In the genomic region with DNA sequence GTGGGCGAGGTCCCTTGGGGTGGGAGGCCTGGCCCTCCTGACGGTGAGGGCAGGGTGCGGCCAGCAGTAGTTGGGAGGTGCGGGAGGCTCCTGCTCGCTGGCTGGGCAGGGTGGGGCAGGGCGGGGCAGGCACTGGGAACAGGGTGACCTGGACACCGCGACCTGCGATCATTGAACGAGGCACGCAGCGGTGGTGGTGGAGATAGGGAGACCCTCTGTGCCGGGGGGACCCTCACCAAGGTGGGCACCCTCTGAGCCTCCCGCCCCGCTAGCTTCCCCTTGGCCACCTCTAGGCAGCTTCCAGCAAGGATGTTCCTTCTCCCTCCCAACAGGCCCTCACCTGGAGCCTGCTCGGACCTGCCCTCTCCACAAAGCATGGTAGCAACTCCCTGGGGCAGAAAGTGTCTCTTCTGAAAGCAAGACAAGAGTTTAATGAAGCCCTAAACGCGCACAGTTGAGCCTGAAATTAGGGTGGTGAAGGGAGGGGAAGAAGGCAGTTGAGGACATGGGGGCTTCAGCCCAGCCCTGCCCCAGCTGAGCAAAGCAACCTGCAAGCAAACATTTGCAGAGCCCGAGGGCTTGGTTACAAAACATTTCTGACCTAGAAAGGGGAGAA, we compare ENCODE assay signal across 14 cellular contexts. TPM values are rescaled to one million over a fixed set of nuclear protein-coding genes. Genes with fewer than 3 reads are reported as not detected.
DNase-seq lines count a peak whose midpoint lies in the region; ATAC-seq, FAIRE-seq and TF ChIP-seq lines count a peak whose summit lies in the region.
"Had no signal": no experiment of that assay in that cellular context is flagged by ENCODE, and none has a peak within 500 bp of the region (broad histone marks: within the 10 kb centered on the region; RNA-seq: fewer than 3 reads in every experiment).

No MANE protein-coding gene starts in this region.

- peaks cover 6% of the 10 kb centered on the region for H3K4me1 Mint-ChIP-seq in type B pancreatic cell (ENCODE audit: unreplicated experiment)

- no peak for TF ChIP-seq EP300 in H1 (IDR thresholded peaks at IDR 0.05; ENCODE audit: borderline replicate concordance in 1 of 2, low read depth in 2 of 2, low read length in 2 of 2)

- H2BK12ac ChIP-seq in H1 (ENCODE audit: low read depth, low read length): no peak overlapping the region

- no peak overlapping the region for H2AK5ac ChIP-seq in H1 (ENCODE audit: low read depth, low read length)

- peak; percentile 57 for DNase-seq in Right ventricle myocardium inferior (ENCODE audit: missing footprints)
- no peak for DNase-seq in left ventricle myocardium superior
- no peak for DNase-seq in H1 (ENCODE audit: low read depth in 1 of 2, low spot score in 2 of 2)
- peak; percentile 88 to 93 (median 91) for DNase-seq in mucosa of descending colon
- no peak for DNase-seq in type B pancreatic cell (ENCODE audit: extremely low spot score, unreplicated experiment)
- no peak for DNase-seq in medulla oblongata (ENCODE audit: extremely low spot score)
- DNase-seq in SW 1271 (lab: John Stamatoyannopoulos, UW): no peak
- no peak for DNase-seq in Kasumi-1 (lab: John Stamatoyannopoulos, UW)
- DNase-seq: activated gamma-delta T cell; CD4-positive, alpha-beta T cell; NCI-H1930; occipital lobe had no signal

- H3K4me3 Mint-ChIP-seq in type B pancreatic cell: no peak overlapping the region
- H3K4me3 Mint-ChIP-seq: CD4-positive, alpha-beta T cell had no signal

- H3K36me3 ChIP-seq in H1 (ENCODE audit: control insufficient read depth in 2 of 4, insufficient read depth in 4 of 4, low read length in 3 of 4) (no peaks in the 10 kb centered on the region), mucosa of descending colon (ENCODE audit: low read depth) (no peaks in the 10 kb centered on the region)

- no peaks in the 10 kb centered on the region for H3K79me1 ChIP-seq in H1 (ENCODE audit: low read depth, low read length)

- H3K27ac ChIP-seq in H1 (ENCODE audit: low read depth, low read length): no peak overlapping the region
- H3K27ac ChIP-seq: SK-N-MC had no signal

- no peak overlapping the region for H3K14ac ChIP-seq in H1 (ENCODE audit: insufficient read length)

- H3K18ac ChIP-seq in H1 (ENCODE audit: extremely low read depth, low read length): no peak overlapping the region

- TF ChIP-seq POLR2A in H1 (IDR thresholded peaks at IDR 0.05; ENCODE audit: control extremely low read depth in 1 of 2, low read depth in 2 of 2, low read length in 2 of 2): no peak

- no peaks in the 10 kb centered on the region for H3K79me2 ChIP-seq in H1 (ENCODE audit: control insufficient read depth in 1 of 2, insufficient read depth in 2 of 2, low read length in 2 of 2)

- H4K5ac ChIP-seq in H1 (ENCODE audit: insufficient read length, low read depth, low read length): no peak overlapping the region

- H3K23me2 ChIP-seq in H1 (ENCODE audit: low read depth, low read length): no peaks in the 10 kb centered on the region

- H3K9me3 ChIP-seq in H1 (ENCODE audit: insufficient read depth in 2 of 2, low read depth in 1 of 2, low read length in 1 of 2) (no peaks in the 10 kb centered on the region), mucosa of descending colon (no peaks in the 10 kb centered on the region)

- peak overlapping the region; percentile 51; the same call in 1 of the 2 replicates for H2AFZ ChIP-seq in H1 (ENCODE audit: low read length)

- CTCF ChIA-PET in H1 (lab: Charles Lee; ENCODE audit: partially characterized antibody): interaction anchor here (1.0 kb wide), 1 partner anchor 19 kb away, joined by 4 read pairs; no protein-coding TSS in a partner anchor

- 85% methylated on average over 12 of the region's 19 CpGs; no CpG with 5 or more reads in 1 of the 2 experiments for WGBS in H1 (ENCODE audit: extremely low coverage in 1 of 2, insufficient coverage in 1 of 2, insufficient read length in 1 of 2, insufficient replicate concordance in 2 of 2, low coverage in 1 of 2, low lambda C conversion rate in 2 of 2, missing lambda C conversion rate in 1 of 2), 2 experiments

- ATAC-seq in Right ventricle myocardium inferior: no peak
- no peak for ATAC-seq in left ventricle myocardium superior
- peak; percentile 75 for ATAC-seq in mucosa of descending colon

- no peak overlapping the region for H2BK15ac ChIP-seq in H1 (ENCODE audit: low read length)

- H3K36me3 Mint-ChIP-seq in type B pancreatic cell: no peaks in the 10 kb centered on the region

- H3K27me3 Mint-ChIP-seq in type B pancreatic cell: no peaks in the 10 kb centered on the region
- H3K27me3 Mint-ChIP-seq: CD4-positive, alpha-beta T cell had no signal

- POLR2A ChIA-PET in H1 (lab: Charles Lee; ENCODE audit: partially characterized antibody): interaction anchor here (2.5 kb wide), 1 partner anchor 13 kb away, joined by 8 read pairs; no protein-coding TSS in a partner anchor

- H3K27ac Mint-ChIP-seq in type B pancreatic cell: peak overlapping the region; percentile 41
- H3K27ac Mint-ChIP-seq: CD4-positive, alpha-beta T cell had no signal

- no peak for FAIRE-seq in H1 (lab: Jason Lieb, UNC)
- FAIRE-seq: endothelial cell of umbilical vein had no signal

- no peak for TF ChIP-seq CTCF in H1 (IDR thresholded peaks at IDR 0.05; ENCODE audit: control extremely low read depth in 1 of 3, insufficient read depth in 1 of 3, low read depth in 1 of 3, low read length in 3 of 3)
- TF ChIP-seq CTCF in mucosa of descending colon (IDR thresholded peaks at IDR 0.05): no peak
- TF ChIP-seq CTCF in type B pancreatic cell (conservative IDR thresholded peaks at IDR 0.05): no peak

- H3K9me3 Mint-ChIP-seq in type B pancreatic cell: peaks cover 8% of the 10 kb centered on the region
- H3K9me3 Mint-ChIP-seq: CD4-positive, alpha-beta T cell had no signal

- H2BK5ac ChIP-seq in H1 (ENCODE audit: low read depth, low read length): no peak overlapping the region

- H3K27me3 ChIP-seq in H1 (replicated peaks in 1 of 4; ENCODE audit: control insufficient read depth in 3 of 4, extremely low read depth in 1 of 4, insufficient read depth in 3 of 4, low read length in 3 of 4): peaks cover 0 to 15% (median 10%) of the 10 kb centered on the region in 4 experiments; a peak in 3 of 7 replicates

- H3K4me3 ChIP-seq in H1 (ENCODE audit: extremely low read depth in 1 of 4, insufficient read depth in 2 of 4, low read depth in 3 of 4, low read length in 4 of 4) (no peak overlapping the region), mucosa of descending colon (no peak overlapping the region)
- H3K4me3 ChIP-seq: SK-N-MC had no signal

- no peak for TF ChIP-seq RAD21 in H1 (IDR thresholded peaks at IDR 0.05 in 1 of 2, conservative IDR thresholded peaks at IDR 0.05 in 1 of 2; ENCODE audit: low read depth in 2 of 2, low read length in 2 of 2)

- H3K56ac ChIP-seq in H1 (replicated peaks; ENCODE audit: insufficient read length, low read depth, low read length): no peak overlapping the region

- H3K4ac ChIP-seq in H1 (replicated peaks; ENCODE audit: insufficient read length, low read depth, low read length): no peak overlapping the region

- H3K4me1 ChIP-seq in H1 (replicated peaks in 1 of 4; ENCODE audit: control insufficient read depth in 3 of 4, insufficient read depth in 4 of 4, low read length in 3 of 4): peaks cover 0 to 3% (median 3%) of the 10 kb centered on the region in 4 experiments; a peak in 2 of 7 replicates
- peaks cover 51% of the 10 kb centered on the region for H3K4me1 ChIP-seq in mucosa of descending colon (ENCODE audit: low read depth)

- no peaks in the 10 kb centered on the region for H4K20me1 ChIP-seq in H1 (replicated peaks in 1 of 2; ENCODE audit: control insufficient read depth in 1 of 2, insufficient read depth in 2 of 2, low read length in 2 of 2)

- no peak overlapping the region for H4K8ac ChIP-seq in H1 (ENCODE audit: extremely low read depth, insufficient read depth, low read length)

- no peak overlapping the region for H3K23ac ChIP-seq in H1 (ENCODE audit: insufficient read length)

- H2BK120ac ChIP-seq in H1 (replicated peaks; ENCODE audit: low read depth, low read length): no peak overlapping the region

- peak overlapping the region; percentile 34 for H4K91ac ChIP-seq in H1 (replicated peaks; ENCODE audit: insufficient read length, low read length)

- H2BK20ac ChIP-seq in H1 (ENCODE audit: low read length): no peak overlapping the region

- H3K4me2 ChIP-seq in H1 (ENCODE audit: insufficient read depth in 1 of 2, low read depth in 2 of 2, low read length in 2 of 2): no peak overlapping the region

- intact Hi-C loops in Right ventricle myocardium inferior (cut with DNase I) (no loop called here), left ventricle myocardium superior (cut with micrococcal nuclease) (no loop called here), mucosa of descending colon (cut with DNase I, micrococcal nuclease) (no loop called here)

- H3K9ac ChIP-seq in H1 (replicated peaks in 1 of 4; ENCODE audit: extremely low read depth in 1 of 4, low read depth in 3 of 4, low read length in 3 of 4): no peak overlapping the region

TF ChIP-seq in H1, 55 proteins besides CTCF, POLR2A, EP300 and RAD21 (continues in another document):
- no peak for TF ChIP-seq CTBP2 (IDR thresholded peaks at IDR 0.05; ENCODE audit: borderline replicate concordance, insufficient read depth, insufficient read length, low read length)
- TF ChIP-seq TCF12 (IDR thresholded peaks at IDR 0.05; ENCODE audit: low read depth, low read length): no peak
- no peak for TF ChIP-seq CREB1 (IDR thresholded peaks at IDR 0.05)
- no peak for TF ChIP-seq SRF (IDR thresholded peaks at IDR 0.05; ENCODE audit: low read depth, low read length)

RNA-seq across cellular contexts. Expression of a gene that starts 15.3 kb away (rescaled TPM):
- total RNA-seq in Right ventricle myocardium inferior: 48.5 TPM
- 45.7 TPM for total RNA-seq in left ventricle myocardium superior
- total RNA-seq in H1 (2021; fragmentation: NEBNext Ultra II Directional; extraction: Animal tissue kit (Norgen Biotek cat#: 25700)): 4.5 and 5.5 TPM in 2 replicates
- 1.5 TPM in 2 replicates for polyA plus RNA-seq in H1 (2011; rRNA removed)
- polyA plus RNA-seq in H1 (2011; cell fraction: cytosol; rRNA removed): 1.5 TPM
- 2.2 TPM for polyA plus RNA-seq in H1 (2011; cell fraction: nucleus; rRNA removed)
- 2.6 to 2.8 TPM (median 2.6 TPM) in 4 replicates for polyA plus RNA-seq in H1 (2012, experiment 1 of 2)
- 1.9 TPM for polyA plus RNA-seq in H1 (2012, experiment 2 of 2)
- 0.89 TPM for polyA plus RNA-seq in H1 (2013, experiment 1 of 2)
- polyA plus RNA-seq in H1 (2013, experiment 2 of 2): 0.90 TPM
- polyA minus RNA-seq in H1 (2011; rRNA and poly(A)+ RNA removed): 2.7 and 3.0 TPM in 2 replicates
- 2.6 TPM for polyA minus RNA-seq in H1 (2011; cell fraction: cytosol; rRNA and poly(A)+ RNA removed)
- 4.0 TPM for polyA minus RNA-seq in H1 (2011; cell fraction: nucleus; rRNA and poly(A)+ RNA removed)
- 100 to 1,000 TPM; 160 to 166 (median 162) TPM for total RNA-seq in mucosa of descending colon
- 42.1 and 100 TPM in 2 replicates for total RNA-seq in type B pancreatic cell (ENCODE audit: low replicate concordance)

Comparison
In these comparisons a context has a peak if more than half of its experiments do, and no peak if none do; other contexts are left out.
1. DNase-seq: peak in Right ventricle myocardium inferior (single experiment) and mucosa of descending colon (3 of 3); none in left ventricle myocardium superior (single experiment), H1 (0 of 2), type B pancreatic cell (single experiment), medulla oblongata (single experiment), SW 1271 (0 of 2) and Kasumi-1 (0 of 2).